ENCODE assay signal across 9 cellular contexts in genomic region chr3:197713477-197713822, GRCh38. TPM values are rescaled to one million over a fixed set of nuclear protein-coding genes. Genes with fewer than 3 reads are reported as not detected.
DNase-seq lines count a peak whose midpoint lies in the region; ATAC-seq and TF ChIP-seq lines count a peak whose summit lies in the region.
"Had no signal": no experiment of that assay in that cellular context is flagged by ENCODE, and none has a peak within 500 bp of the region (broad histone marks: within the 10 kb centered on the region; RNA-seq: fewer than 3 reads in every experiment).

No MANE protein-coding gene starts in this region.

- peak overlapping the region; percentile 82 for H3K4me2 ChIP-seq in PC-3 (ENCODE audit: low read length)

- peak overlapping the region; percentile 73 for H3K9ac ChIP-seq in PC-3 (ENCODE audit: low read length)

- no peak for DNase-seq in activated CD4-positive, alpha-beta T cell treated with anti-CD3 and anti-CD28 coated beads, Interleukin-2, amount 10 ng/mL, durations not matched to agents 7 days and 5 days
- no peak for DNase-seq in activated CD4-positive, alpha-beta T cell treated with anti-CD3 and anti-CD28 coated beads, Interleukin-2, amount 50 U/mL, for 4 hours
- DNase-seq in PC-3 (no peak), fibroblast of villous mesenchyme (ENCODE audit: low read depth) (peak; percentile 61), thoracic aorta (ENCODE audit: low spot score) (no peak), cerebellar nuclear complex (lab: John Stamatoyannopoulos, UW) (no peak), NCI-H1436 treated with DMSO at 0.1 percent for 48 hours (lab: John Stamatoyannopoulos, UW) (no peak), COLO829 (ENCODE audit: low spot score) (no peak)
- DNase-seq: NK-92 treated with Interleukin-12 subunit alpha and Interleukin-12 subunit beta, amount 100 ng/mL, for 24 hours had no signal

- H3K9me2 ChIP-seq in PC-3 (replicated peaks; ENCODE audit: low read length) = no peaks in the 10 kb centered on the region

- no peak overlapping the region for H3K4me3 Mint-ChIP-seq in activated CD4-positive, alpha-beta T cell treated with anti-CD3 and anti-CD28 coated beads, Interleukin-2, amount 10 ng/mL, durations not matched to agents 7 days and 5 days

- H3F3A ChIP-seq in PC-3 (ENCODE audit: low read length, unreplicated experiment) = peaks cover 4% of the 10 kb centered on the region

- peaks cover 26% of the 10 kb centered on the region for H3K79me2 ChIP-seq in PC-3 (ENCODE audit: low read length)

- ATAC-seq in PC-3 (no peak; the same call in 1 of the 2 replicates), thoracic aorta (ENCODE audit: insufficient number of reproducible peaks, low FRiP score, low read depth) (peak; percentile 27)

- H3K36me3 Mint-ChIP-seq in activated CD4-positive, alpha-beta T cell treated with anti-CD3 and anti-CD28 coated beads, Interleukin-2, amount 10 ng/mL, durations not matched to agents 7 days and 5 days (ENCODE audit: low read depth) = peaks cover 43% of the 10 kb centered on the region

- no TSS peak for BruUV-seq in PC-3 (replicated peaks; lab: Mats Ljungman, UMichigan)

- H3K27ac ChIP-seq in PC-3 (ENCODE audit: low read length) = peak overlapping the region; percentile 92
- H3K27ac ChIP-seq in thoracic aorta = peak overlapping the region; percentile 95

- H3K27me3 ChIP-seq in PC-3 (ENCODE audit: low read length) = no peaks in the 10 kb centered on the region
- no peaks in the 10 kb centered on the region for H3K27me3 ChIP-seq in thoracic aorta (replicated peaks; ENCODE audit: insufficient read depth)

- H3K4me1 Mint-ChIP-seq in activated CD4-positive, alpha-beta T cell treated with anti-CD3 and anti-CD28 coated beads, Interleukin-2, amount 10 ng/mL, durations not matched to agents 7 days and 5 days = peaks cover 38% of the 10 kb centered on the region

- H3K36me3 ChIP-seq in PC-3 (ENCODE audit: low read depth, low read length) = 0 out of 2 replicates have a peak, but pooled peaks cover 3% of the 10 kb centered on the region
- H3K36me3 ChIP-seq in thoracic aorta = no peaks in the 10 kb centered on the region

- CTCF ChIA-PET in activated CD4-positive, alpha-beta T cell treated with anti-CD3 and anti-CD28 coated beads, Interleukin-2, amount 10 ng/mL, durations not matched to agents 7 days and 5 days (lab: Charles Lee) = interaction anchor here (1.2 to 2.1 kb wide), 4 partner anchors 10 to 31 kb away, joined by 3 to 6 read pairs (median 4); no protein-coding TSS in a partner anchor
- CTCF ChIA-PET in PC-3 (lab: Charles Lee) = no interaction called here

- H3K27ac Mint-ChIP-seq in activated CD4-positive, alpha-beta T cell treated with anti-CD3 and anti-CD28 coated beads, Interleukin-2, amount 10 ng/mL, durations not matched to agents 7 days and 5 days = peak overlapping the region; percentile 99

- H3K4me3 ChIP-seq in PC-3 (ENCODE audit: low read length) (peak overlapping the region; percentile 53; the same call in 1 of the 2 replicates), fibroblast of villous mesenchyme (ENCODE audit: low read depth, low read length) (no peak overlapping the region), thoracic aorta (no peak overlapping the region)

- H2AFZ ChIP-seq in PC-3 (ENCODE audit: low read length) = no peak overlapping the region

- no peaks in the 10 kb centered on the region for H3K27me3 Mint-ChIP-seq in activated CD4-positive, alpha-beta T cell treated with anti-CD3 and anti-CD28 coated beads, Interleukin-2, amount 10 ng/mL, durations not matched to agents 7 days and 5 days

- POLR2A ChIA-PET in activated CD4-positive, alpha-beta T cell treated with anti-CD3 and anti-CD28 coated beads, Interleukin-2, amount 10 ng/mL, durations not matched to agents 7 days and 5 days (lab: Charles Lee) = no interaction called here
- POLR2A ChIA-PET in PC-3 (lab: Charles Lee; ENCODE audit: unreplicated experiment) = interaction anchor here (1.1 kb wide), 1 partner anchor 13 kb away, joined by 4 read pairs; no protein-coding TSS in a partner anchor

- intact Hi-C loops in PC-3 (cut with micrococcal nuclease) = loop anchor here (5.0 kb wide), 1 partner anchor 34 kb away; the partner anchor contains the start of gene FYTTD1

- H3K9me3 ChIP-seq in PC-3 (ENCODE audit: low read length) (no peaks in the 10 kb centered on the region), thoracic aorta (no peaks in the 10 kb centered on the region)

- no peaks in the 10 kb centered on the region for H4K20me1 ChIP-seq in PC-3 (ENCODE audit: low read length)

- peaks cover 27% of the 10 kb centered on the region for H3K4me1 ChIP-seq in PC-3 (ENCODE audit: insufficient read depth, low read length)
- peaks cover 11 to 19% of the 10 kb centered on the region in 2 donors for H3K4me1 ChIP-seq in thoracic aorta (ENCODE audit: control insufficient read depth in 1 of 2, low read depth in 2 of 2)

- TF ChIP-seq CTCF in PC-3 (conservative IDR thresholded peaks at IDR 0.05; ENCODE audit: low read depth, low read length) (no peak), fibroblast of villous mesenchyme (IDR thresholded peaks at IDR 0.05; ENCODE audit: insufficient read depth, low read depth, low read length) (no peak), thoracic aorta (IDR thresholded peaks at IDR 0.05) (no peak)

- H3K9me3 Mint-ChIP-seq in activated CD4-positive, alpha-beta T cell treated with anti-CD3 and anti-CD28 coated beads, Interleukin-2, amount 10 ng/mL, durations not matched to agents 7 days and 5 days = no peaks in the 10 kb centered on the region

RNA-seq across cellular contexts. Expression of gene RUBCN, which starts 23.3 kb away (rescaled TPM):
- 10 to 100 TPM; 43.3 to 44.5 TPM for total RNA-seq in activated CD4-positive, alpha-beta T cell treated with anti-CD3 and anti-CD28 coated beads, Interleukin-2, amount 10 ng/mL, durations not matched to agents 7 days and 5 days
- 24.5 and 32.9 TPM in 2 replicates for total RNA-seq in PC-3 (2014; rRNA removed)
- 26.4 and 28.1 TPM in 2 replicates for total RNA-seq in fibroblast of villous mesenchyme
- 10 to 100 TPM; 52.1 to 67.3 TPM for total RNA-seq in thoracic aorta

RNA-seq across cellular contexts. Expression of gene FYTTD1, which starts 36.2 kb away (rescaled TPM):
- 10 to 100 TPM; 35.7 to 38.8 TPM for total RNA-seq in activated CD4-positive, alpha-beta T cell treated with anti-CD3 and anti-CD28 coated beads, Interleukin-2, amount 10 ng/mL, durations not matched to agents 7 days and 5 days
- total RNA-seq in PC-3 (2014; rRNA removed) (54.6 and 85.4 TPM in 2 replicates), fibroblast of villous mesenchyme (43.5 and 58.3 TPM in 2 replicates), thoracic aorta (10 to 100 TPM; 20.4 to 47.3 TPM)
